In the genomic region with DNA sequence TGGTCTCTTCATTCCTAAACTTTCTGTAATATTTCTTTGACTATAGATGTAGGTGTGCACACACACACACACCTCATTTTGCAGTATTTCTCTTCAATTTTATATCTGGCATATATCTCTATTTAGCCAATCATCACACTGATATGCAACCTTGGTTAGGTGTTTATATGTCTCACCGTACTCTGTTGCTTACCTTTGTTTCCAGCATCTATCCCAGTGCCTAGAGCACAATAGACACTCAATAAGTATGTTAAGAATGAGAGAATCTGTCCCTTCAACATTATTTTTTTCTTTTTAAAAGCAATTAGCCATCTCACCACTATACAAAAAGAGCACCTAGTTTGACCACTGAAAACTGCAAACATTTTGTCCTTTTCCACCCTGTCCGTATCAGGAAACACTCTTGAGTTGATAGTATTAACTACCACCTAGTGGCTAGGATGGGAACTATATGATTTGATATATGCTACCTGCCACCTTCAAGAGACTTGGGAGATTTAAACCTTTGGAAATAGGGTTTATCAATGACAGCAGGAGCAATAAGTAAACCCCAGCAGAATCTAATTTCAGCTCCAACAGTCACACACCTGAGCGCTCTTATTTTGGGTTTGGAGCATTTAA, we compare ENCODE assay signal across 7 cellular contexts. TPM values are rescaled to one million over a fixed set of nuclear protein-coding genes. Genes with fewer than 3 reads are reported as not detected.
DNase-seq lines count a peak whose midpoint lies in the region; ATAC-seq and TF ChIP-seq lines count a peak whose summit lies in the region.

No MANE protein-coding gene starts in this region.

- no peaks in the 10 kb centered on the region for H3K36me3 Mint-ChIP-seq in natural killer cell

- ATAC-seq in GM21825 (IDR thresholded peaks at IDR 0.05; ENCODE audit: unreplicated experiment) = peak; percentile 65
- no peak for ATAC-seq in natural killer cell

- no peaks in the 10 kb centered on the region for H3K4me1 Mint-ChIP-seq in natural killer cell

- no peaks in the 10 kb centered on the region for H3K27me3 Mint-ChIP-seq in natural killer cell (ENCODE audit: low read depth in 2 of 2)

- peak; percentile 27 for DNase-seq in NCI-H1092 treated with DMSO at 0.1 percent for 48 hours (lab: John Stamatoyannopoulos, UW)
- DNase-seq in epithelial cell of proximal tubule (ENCODE audit: low read depth) = no peak
- DNase-seq in renal cortical epithelial cell (ENCODE audit: low read depth) = peak; percentile 57
- no peak for DNase-seq in NCI-H1930 (lab: John Stamatoyannopoulos, UW)
- DNase-seq in natural killer cell = no peak

- no peak overlapping the region for H3K27ac Mint-ChIP-seq in natural killer cell

- TF ChIP-seq CTCF in GM12874 (IDR thresholded peaks at IDR 0.05; ENCODE audit: insufficient read depth, low read depth, low read length) (peak; percentile 22; the same call in 1 of the 2 replicates), epithelial cell of proximal tubule (conservative IDR thresholded peaks at IDR 0.05; ENCODE audit: low read depth, low read length) (peak; percentile 67), natural killer cell (IDR thresholded peaks at IDR 0.05) (no peak)

- intact Hi-C loops in natural killer cell (cut with micrococcal nuclease) = no loop called here

- no peak overlapping the region for H3K4me3 Mint-ChIP-seq in natural killer cell

- H3K4me3 ChIP-seq in epithelial cell of proximal tubule (ENCODE audit: low read depth, low read length) = no peak overlapping the region

- no peaks in the 10 kb centered on the region for H3K9me3 Mint-ChIP-seq in natural killer cell

RNA-seq across cellular contexts. Expression of gene RSPO3, which starts 48.7 kb away (rescaled TPM):
- total RNA-seq in epithelial cell of proximal tubule (0.35 TPM in 1 of 2 replicates, not detected in the other), renal cortical epithelial cell (0.17 and 0.55 TPM in 2 replicates), natural killer cell (not detected)

Comparison
In these comparisons a context has a peak if more than half of its experiments do, and no peak if none do; other contexts are left out.
1. DNase-seq: peak in NCI-H1092 treated with DMSO at 0.1 percent for 48 hours (single experiment) and renal cortical epithelial cell (single experiment); none in epithelial cell of proximal tubule (single experiment), NCI-H1930 (0 of 2) and natural killer cell (single experiment).